26 cellular contexts compared by ENCODE assay signal in the genomic region with DNA sequence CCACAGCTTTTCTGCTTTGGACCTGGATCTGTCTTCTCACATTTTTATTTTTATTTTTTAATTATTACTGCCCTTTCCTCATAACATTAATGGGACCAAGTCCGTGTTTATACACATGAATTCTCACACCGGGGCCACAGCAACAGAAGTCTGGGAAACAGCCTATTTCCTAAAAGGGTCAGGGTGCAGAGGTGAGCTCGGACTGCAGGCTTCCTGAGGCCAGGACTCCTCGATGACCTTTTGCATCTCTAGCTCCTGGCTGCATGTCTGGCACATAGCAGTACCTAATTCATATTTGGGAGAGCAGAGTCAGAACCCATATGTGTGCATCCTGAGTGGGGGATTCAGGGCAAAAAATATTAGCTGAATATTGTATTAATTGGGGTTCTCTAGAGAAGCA.
"Had no signal": no experiment of that assay in that cellular context is flagged by ENCODE, and none has a peak within 500 bp of the region (broad histone marks: within the 10 kb centered on the region; RNA-seq: fewer than 3 reads in every experiment).

No MANE protein-coding gene starts in this region.

- DNase-seq: colonic mucosa; cortex of kidney; effector CD8-positive, alpha-beta T cell; effector memory CD8-positive, alpha-beta T cell; endodermal cell; erythroblast; esophagus squamous epithelium; foreskin fibroblast; foreskin melanocyte; gastrocnemius medialis; glutamatergic neuron; head of caudate nucleus; heart right ventricle; hippocampal formation; left cardiac atrium; left lung; lower lobe of right lung; mesenchymal stem cell; mucosa of descending colon had no signal

- H3K27ac ChIP-seq: colonic mucosa, epithelial cell of prostate, esophagus squamous epithelium, gastrocnemius medialis, heart right ventricle, left lung, lower lobe of right lung had no signal

- H3K27me3 ChIP-seq: colonic mucosa, esophagus squamous epithelium, gastrocnemius medialis, heart right ventricle, left lung had no signal

- H3K9me3 ChIP-seq: colonic mucosa, esophagus squamous epithelium, gastrocnemius medialis, heart right ventricle, left lung, lower lobe of right lung, mucosa of descending colon had no signal

- ATAC-seq: effector memory CD8-positive, alpha-beta T cell; esophagus mucosa; gastrocnemius medialis; heart right ventricle; left cardiac atrium; left lung; lower lobe of right lung; mucosa of descending colon had no signal

- H3K36me3 ChIP-seq: colonic mucosa, esophagus squamous epithelium, gastrocnemius medialis, heart right ventricle, left lung, lower lobe of right lung had no signal

- FAIRE-seq: endometrium, islet of Langerhans, keratinocyte had no signal

- H3K27ac Mint-ChIP-seq: dendritic cell treated with granulocyte-macrophage colony-stimulating factor and Interleukin-4, amounts not matched to agents 40 ng/mL and 50 ng/mL, for 4 days; effector memory CD8-positive, alpha-beta T cell; endodermal cell; mesothelial cell of epicardium had no signal

- H3K27me3 Mint-ChIP-seq: dendritic cell treated with granulocyte-macrophage colony-stimulating factor and Interleukin-4, amounts not matched to agents 40 ng/mL and 50 ng/mL, for 4 days had no signal

- H3K36me3 Mint-ChIP-seq: mesothelial cell of epicardium had no signal

- H3K4me3 ChIP-seq: colonic mucosa, esophagus squamous epithelium, gastrocnemius medialis, heart right ventricle, left lung, lower lobe of right lung, mucosa of descending colon had no signal

- H3K9me3 Mint-ChIP-seq: dendritic cell treated with granulocyte-macrophage colony-stimulating factor and Interleukin-4, amounts not matched to agents 40 ng/mL and 50 ng/mL, for 4 days; effector memory CD8-positive, alpha-beta T cell; endodermal cell; mesothelial cell of epicardium had no signal

- H3K4me3 Mint-ChIP-seq: dendritic cell treated with granulocyte-macrophage colony-stimulating factor and Interleukin-4, amounts not matched to agents 40 ng/mL and 50 ng/mL, for 4 days; effector memory CD8-positive, alpha-beta T cell; endodermal cell; mesothelial cell of epicardium had no signal

- H3K4me1 ChIP-seq: colonic mucosa, gastrocnemius medialis had no signal
